ENCODE assay signal across 8 cellular contexts in genomic region chr2:30422437-30422805, GRCh38. TPM values are rescaled to one million over a fixed set of nuclear protein-coding genes. Genes with fewer than 3 reads are reported as not detected.
DNase-seq lines count a peak whose midpoint lies in the region; ATAC-seq lines count a peak whose summit lies in the region.

No MANE protein-coding gene starts in this region.

- intact Hi-C loops in left ventricle myocardium superior (cut with micrococcal nuclease) = no loop called here

- H3K9me3 Mint-ChIP-seq in activated T-cell treated with anti-CD3 and anti-CD28 coated beads, Interleukin-2, amount 50 U/mL, for 24 hours = no peaks in the 10 kb centered on the region

- H3K4me3 ChIP-seq in Jurkat, Clone E6-1 (ENCODE audit: low read length) = no peak overlapping the region

- H3K4me1 Mint-ChIP-seq in activated T-cell treated with anti-CD3 and anti-CD28 coated beads, Interleukin-2, amount 50 U/mL, for 24 hours (ENCODE audit: low read depth) = peaks cover 45% of the 10 kb centered on the region

- peak overlapping the region; percentile 65 for H3K4me3 Mint-ChIP-seq in activated T-cell treated with anti-CD3 and anti-CD28 coated beads, Interleukin-2, amount 50 U/mL, for 24 hours

- peak overlapping the region; percentile 93 for H3K27ac Mint-ChIP-seq in activated T-cell treated with anti-CD3 and anti-CD28 coated beads, Interleukin-2, amount 50 U/mL, for 24 hours

- no peaks in the 10 kb centered on the region for H3K36me3 Mint-ChIP-seq in activated T-cell treated with anti-CD3 and anti-CD28 coated beads, Interleukin-2, amount 50 U/mL, for 24 hours (ENCODE audit: low read depth)

- H3K27me3 Mint-ChIP-seq in activated T-cell treated with anti-CD3 and anti-CD28 coated beads, Interleukin-2, amount 50 U/mL, for 24 hours = no peaks in the 10 kb centered on the region

- peak; percentile 68 for ATAC-seq in GM19395 (IDR thresholded peaks at IDR 0.05; ENCODE audit: unreplicated experiment)
- peak; percentile 74 for ATAC-seq in left ventricle myocardium superior

- DNase-seq in Jurkat, Clone E6-1 (ENCODE audit: low read depth, low spot score) = peak; percentile 62
- peak; percentile 80 for DNase-seq in activated T-cell treated with anti-CD3 and anti-CD28 coated beads, Interleukin-2, amount 50 U/mL, for 24 hours
- DNase-seq in left ventricle myocardium superior (peak; percentile 36), amygdala (lab: John Stamatoyannopoulos, UW) (no peak), NCI-H446 treated with DMSO at 0.1 percent for 48 hours (lab: John Stamatoyannopoulos, UW) (no peak), occipital lobe (lab: John Stamatoyannopoulos, UW) (no peak)
- DNase-seq in stimulated activated CD4-positive, alpha-beta T cell treated with anti-CD3 and anti-CD28 coated beads, TNF-alpha, amount 100 ng/mL, for 4 hours (ENCODE audit: low read depth in 3 of 3) = peak; percentile 42 to 78 (median 76)

RNA-seq across cellular contexts. Expression of gene LCLAT1, which starts 24.6 kb away (rescaled TPM):
- 1.8 TPM for polyA plus RNA-seq in Jurkat, Clone E6-1 (2012; ENCODE audit: insufficient read depth, insufficient read length)
- total RNA-seq in left ventricle myocardium superior (33.9 TPM), occipital lobe (34.8 TPM)

Comparison
In these comparisons a context has a peak if more than half of its experiments do, and no peak if none do; other contexts are left out.
1. DNase-seq: peak in Jurkat, Clone E6-1 (single experiment), activated T-cell treated with anti-CD3 and anti-CD28 coated beads, Interleukin-2, amount 50 U/mL, for 24 hours (single experiment), left ventricle myocardium superior (single experiment) and stimulated activated CD4-positive, alpha-beta T cell treated with anti-CD3 and anti-CD28 coated beads, TNF-alpha, amount 100 ng/mL, for 4 hours (3 of 3); none in amygdala (0 of 56), NCI-H446 treated with DMSO at 0.1 percent for 48 hours (single experiment) and occipital lobe (single experiment).